7 cellular contexts compared by ENCODE assay signal in the genomic region with DNA sequence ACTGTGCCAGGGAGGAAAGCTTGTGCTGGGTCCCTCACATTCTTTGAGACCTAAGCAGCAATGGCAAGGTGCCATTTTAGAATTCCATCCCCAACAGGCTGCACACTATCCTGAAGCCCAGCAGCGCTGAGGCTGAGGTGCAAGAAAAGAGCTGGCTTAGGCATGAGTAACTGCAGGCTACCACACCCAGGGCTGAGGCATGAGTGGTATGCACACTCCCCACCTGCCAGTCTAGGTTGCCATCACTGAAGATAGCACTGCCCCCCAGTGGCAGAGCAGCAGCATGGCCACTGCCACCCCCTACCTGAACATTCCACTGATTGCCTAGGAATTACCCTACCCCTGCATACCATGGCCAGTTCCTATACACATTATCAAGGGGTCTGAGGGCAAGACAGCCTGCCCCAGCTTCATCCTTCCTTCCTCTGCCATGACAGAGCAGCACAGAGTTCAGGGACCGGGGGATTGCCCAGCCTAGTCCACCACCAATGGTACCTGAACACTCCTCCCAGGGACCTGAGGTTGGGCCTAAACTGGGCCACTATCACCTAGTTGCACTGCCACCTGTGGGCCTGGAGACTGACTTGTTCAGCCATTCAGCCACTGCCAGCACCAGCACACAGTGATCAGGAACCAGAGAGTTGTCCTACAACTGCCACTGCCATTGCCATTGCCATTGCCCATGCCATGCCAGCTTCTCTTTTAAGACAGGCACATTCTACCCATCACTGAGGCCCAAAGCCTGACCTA.
DNase-seq lines count a peak whose midpoint lies in the region; ATAC-seq and TF ChIP-seq lines count a peak whose summit lies in the region.

No MANE protein-coding gene starts in this region.

- no peak overlapping the region for H3K23ac ChIP-seq in mesenchymal stem cell (ENCODE audit: low read length in 2 of 2)

- 49% methylated on average over 2 of the region's 2 CpGs for WGBS in smooth muscle cell (ENCODE audit: low lambda C conversion rate)
- 27% methylated on average over 2 of the region's 2 CpGs for WGBS in mesenchymal stem cell

- no peak overlapping the region for H3K14ac ChIP-seq in mesenchymal stem cell (ENCODE audit: low read length in 2 of 2)

- no peak overlapping the region for H3K9ac ChIP-seq in smooth muscle cell (ENCODE audit: low read depth)
- no peak overlapping the region for H3K9ac ChIP-seq in mesenchymal stem cell (ENCODE audit: low read length)

- DNase-seq in SJSA1 (ENCODE audit: low read depth in 1 of 2, low spot score in 2 of 2) (peak; percentile 19 to 56), fibroblast of villous mesenchyme (ENCODE audit: low read depth) (no peak), smooth muscle cell (lab: John Stamatoyannopoulos, UW; ENCODE audit: unreplicated experiment) (no peak), mesenchymal stem cell (no peak)

- H3K9me3 ChIP-seq in SJSA1 (replicated peaks) (no peaks in the 10 kb centered on the region), smooth muscle cell (replicated peaks; ENCODE audit: low read depth) (peaks cover 4% of the 10 kb centered on the region), mesenchymal stem cell (ENCODE audit: control insufficient read depth, low read length) (peaks cover 17% of the 10 kb centered on the region)

- no peaks in the 10 kb centered on the region for H4K20me1 ChIP-seq in smooth muscle cell (ENCODE audit: low read depth)

- no peak overlapping the region for H4K91ac ChIP-seq in mesenchymal stem cell (ENCODE audit: low read length)

- no peak overlapping the region for H2BK12ac ChIP-seq in mesenchymal stem cell (ENCODE audit: low read length in 2 of 2)

- H2AFZ ChIP-seq in smooth muscle cell (ENCODE audit: low read depth) (no peak overlapping the region), mesenchymal stem cell (ENCODE audit: low read depth, low read length) (no peak overlapping the region)

- H3K36me3 ChIP-seq in SJSA1 (no peaks in the 10 kb centered on the region), smooth muscle cell (ENCODE audit: low read depth) (no peaks in the 10 kb centered on the region), mesenchymal stem cell (ENCODE audit: control insufficient read depth in 1 of 2, insufficient read depth in 2 of 2, low read depth in 1 of 2, low read length in 2 of 2) (no peaks in the 10 kb centered on the region)

- H3K79me1 ChIP-seq in mesenchymal stem cell (replicated peaks; ENCODE audit: low read length, poor library complexity, severe bottlenecking): no peaks in the 10 kb centered on the region

- no peak overlapping the region for H2BK15ac ChIP-seq in mesenchymal stem cell (ENCODE audit: low read depth, poor library complexity, severe bottlenecking)

- peaks cover 4% of the 10 kb centered on the region for H3K4me1 ChIP-seq in SJSA1 (replicated peaks)
- no peaks in the 10 kb centered on the region for H3K4me1 ChIP-seq in smooth muscle cell (ENCODE audit: low read depth)
- peaks cover 7% of the 10 kb centered on the region for H3K4me1 ChIP-seq in mesenchymal stem cell (ENCODE audit: control insufficient read depth, insufficient read depth, low read depth, low read length)

- no peaks in the 10 kb centered on the region for H3K79me2 ChIP-seq in smooth muscle cell (ENCODE audit: low read depth)

- H3K4ac ChIP-seq in mesenchymal stem cell (ENCODE audit: low read depth in 1 of 2, low read length in 2 of 2): no peak overlapping the region

- H3K4me3 ChIP-seq in SJSA1: no peak overlapping the region
- H3K4me3 ChIP-seq in fibroblast of villous mesenchyme (ENCODE audit: low read depth, low read length): no peak overlapping the region
- H3K4me3 ChIP-seq in smooth muscle cell: no peak overlapping the region
- H3K4me3 ChIP-seq in mesenchymal stem cell (ENCODE audit: insufficient read depth in 1 of 2, low read depth in 1 of 2, low read length in 2 of 2): no peak overlapping the region

- ATAC-seq in GM21360 (IDR thresholded peaks at IDR 0.05; ENCODE audit: unreplicated experiment) (peak; percentile 97), HG03457 (IDR thresholded peaks at IDR 0.05; ENCODE audit: unreplicated experiment) (peak; percentile 98)

- TF ChIP-seq CTCF in GM12872 (IDR thresholded peaks at IDR 0.05; ENCODE audit: insufficient read depth, low read depth, low read length) (peak; percentile 97), fibroblast of villous mesenchyme (IDR thresholded peaks at IDR 0.05; ENCODE audit: insufficient read depth, low read depth, low read length) (peak; percentile 25), smooth muscle cell (IDR thresholded peaks at IDR 0.05; ENCODE audit: borderline replicate concordance, insufficient read depth, poor library complexity, severe bottlenecking) (peak; percentile 42)

- H3K27ac ChIP-seq in SJSA1 (no peak overlapping the region), smooth muscle cell (ENCODE audit: low read depth) (no peak overlapping the region), mesenchymal stem cell (ENCODE audit: low read length, poor library complexity, severe bottlenecking) (no peak overlapping the region)

- H3K27me3 ChIP-seq in SJSA1 (replicated peaks) (no peaks in the 10 kb centered on the region), smooth muscle cell (ENCODE audit: low read depth) (no peaks in the 10 kb centered on the region), mesenchymal stem cell (ENCODE audit: control insufficient read depth in 1 of 2, insufficient read depth in 1 of 2, low read length in 2 of 2) (no peaks in the 10 kb centered on the region)

- no peak overlapping the region for H2BK5ac ChIP-seq in mesenchymal stem cell (ENCODE audit: low read depth, low read length, poor library complexity, severe bottlenecking)

- H3K4me2 ChIP-seq in smooth muscle cell (no peak overlapping the region), mesenchymal stem cell (ENCODE audit: low read length, poor library complexity, severe bottlenecking) (no peak overlapping the region)

- no peaks in the 10 kb centered on the region for H3F3A ChIP-seq in smooth muscle cell (ENCODE audit: low read depth)

- H3K18ac ChIP-seq in mesenchymal stem cell (ENCODE audit: low read depth in 1 of 2, low read length in 2 of 2): no peak overlapping the region

- no peak overlapping the region for H2AK5ac ChIP-seq in mesenchymal stem cell (ENCODE audit: low read length, severe bottlenecking)

- H4K8ac ChIP-seq in mesenchymal stem cell (ENCODE audit: low read length): no peak overlapping the region

- no peak overlapping the region for H2BK120ac ChIP-seq in mesenchymal stem cell (ENCODE audit: low read depth, low read length)

Comparison
In these comparisons a context has a peak if more than half of its experiments do, and no peak if none do; other contexts are left out.
1. CTCF ChIP-seq: peak in every context shown above with its lines; median percentile 97 in GM12872; 42 in smooth muscle cell; 25 in fibroblast of villous mesenchyme.
2. DNase-seq: peak in SJSA1 (2 of 2); none in fibroblast of villous mesenchyme (single experiment), smooth muscle cell (single experiment) and mesenchymal stem cell (single experiment).